In genomic region chr5:59275170-59275536, GRCh38 we compare ENCODE assay signal across 9 cellular contexts.
DNase-seq lines count a peak whose midpoint lies in the region; ATAC-seq and TF ChIP-seq lines count a peak whose summit lies in the region.
"Had no signal": no experiment of that assay in that cellular context is flagged by ENCODE, and none has a peak within 500 bp of the region (broad histone marks: within the 10 kb centered on the region; RNA-seq: fewer than 3 reads in every experiment).

No MANE protein-coding gene starts in this region.

- H3K9me3 ChIP-seq in duodenal mucosa (ENCODE audit: control insufficient read depth in 1 of 2, low read length in 2 of 2) (no peaks in the 10 kb centered on the region), mucosa of stomach (ENCODE audit: control insufficient read depth, low read length) (no peaks in the 10 kb centered on the region), thyroid gland (no peaks in the 10 kb centered on the region), OCI-LY7 (ENCODE audit: low read length) (no peaks in the 10 kb centered on the region)

- H2AFZ ChIP-seq in OCI-LY7 (ENCODE audit: low read length), result no peak overlapping the region

- H3K4me3 ChIP-seq in duodenal mucosa (ENCODE audit: low read depth in 1 of 2, low read length in 2 of 2), result peak overlapping the region; percentile 80 to 83
- peak overlapping the region; percentile 26 for H3K4me3 ChIP-seq in mucosa of stomach (ENCODE audit: low read length)
- H3K4me3 ChIP-seq in thyroid gland (replicated peaks in 1 of 3), result peak overlapping the region in 2 of 3 donors; percentile 34 to 47
- H3K4me3 ChIP-seq in OCI-LY7 (ENCODE audit: low read depth, low read length, poor library complexity, severe bottlenecking), result no peak overlapping the region

- CTCF ChIA-PET in OCI-LY7 (lab: Charles Lee; ENCODE audit: unreplicated experiment), result no interaction called here

- peak overlapping the region; percentile 78 for H3K4me3 Mint-ChIP-seq in T-helper 2 cell treated with Interferon-gamma antibody and Interleukin-4, amounts not matched to agents 5 μg/mL and 100 μg/mL, for 36 hours

- no peak overlapping the region for H3K4me2 ChIP-seq in OCI-LY7 (ENCODE audit: low read length)

- H3K27ac Mint-ChIP-seq in T-helper 2 cell treated with Interferon-gamma antibody and Interleukin-4, amounts not matched to agents 5 μg/mL and 100 μg/mL, for 36 hours, result no peak overlapping the region

- H3K9me2 ChIP-seq in OCI-LY7 (ENCODE audit: insufficient read depth, low read length), result no peaks in the 10 kb centered on the region

- ATAC-seq in GM21529 (IDR thresholded peaks at IDR 0.05; ENCODE audit: unreplicated experiment), result no peak

- POLR2A ChIA-PET in OCI-LY7 (lab: Charles Lee), result no interaction called here

- H3K27ac ChIP-seq in duodenal mucosa (ENCODE audit: low read depth, low read length), result peak overlapping the region; percentile 77
- peak overlapping the region; percentile 86 to 87 (median 87) for H3K27ac ChIP-seq in thyroid gland
- no peak overlapping the region for H3K27ac ChIP-seq in OCI-LY7 (ENCODE audit: low read depth, low read length, poor library complexity, severe bottlenecking)

- H3K36me3 ChIP-seq in duodenal mucosa (ENCODE audit: control insufficient read depth in 1 of 2, insufficient read depth in 2 of 2, low read length in 2 of 2) (no peaks in the 10 kb centered on the region), mucosa of stomach (ENCODE audit: control insufficient read depth, insufficient read depth, low read length) (no peaks in the 10 kb centered on the region), thyroid gland (no peaks in the 10 kb centered on the region), OCI-LY7 (ENCODE audit: insufficient read depth, low read length) (no peaks in the 10 kb centered on the region)

- H3K4me1 ChIP-seq in duodenal mucosa (ENCODE audit: control insufficient read depth in 1 of 2, insufficient read depth in 2 of 2, low read length in 2 of 2), result peaks cover 0 to 8% of the 10 kb centered on the region in 2 donors
- H3K4me1 ChIP-seq in mucosa of stomach (ENCODE audit: control insufficient read depth, insufficient read depth, low read length), result peaks cover 12% of the 10 kb centered on the region
- H3K4me1 ChIP-seq in thyroid gland, result peaks cover 4 to 22% of the 10 kb centered on the region in 2 donors
- H3K4me1 ChIP-seq in OCI-LY7 (ENCODE audit: insufficient read depth, low read length, poor library complexity, severe bottlenecking), result no peaks in the 10 kb centered on the region

- peaks cover 18% of the 10 kb centered on the region for H3K27me3 Mint-ChIP-seq in T-helper 2 cell treated with Interferon-gamma antibody and Interleukin-4, amounts not matched to agents 5 μg/mL and 100 μg/mL, for 36 hours (ENCODE audit: low read depth)

- BruUV-seq in OCI-LY7 (replicated peaks; lab: Mats Ljungman, UMichigan), result no TSS peak

- no peaks in the 10 kb centered on the region for H3K9me3 Mint-ChIP-seq in T-helper 2 cell treated with Interferon-gamma antibody and Interleukin-4, amounts not matched to agents 5 μg/mL and 100 μg/mL, for 36 hours

- H3K27me3 ChIP-seq in duodenal mucosa (ENCODE audit: control insufficient read depth in 1 of 2, insufficient read depth in 2 of 2, low read length in 2 of 2) (no peaks in the 10 kb centered on the region), mucosa of stomach (ENCODE audit: control insufficient read depth, insufficient read depth, low read length) (no peaks in the 10 kb centered on the region), thyroid gland (no peaks in the 10 kb centered on the region)

- H3K9ac ChIP-seq in duodenal mucosa (ENCODE audit: low read depth in 1 of 2, low read length in 2 of 2) (peak overlapping the region; percentile 71 to 81), mucosa of stomach (ENCODE audit: low read length) (peak overlapping the region; percentile 64)

- DNase-seq in T-helper 2 cell treated with Interferon-gamma antibody and Interleukin-4, amounts not matched to agents 5 μg/mL and 100 μg/mL, for 36 hours (ENCODE audit: low spot score), result no peak
- DNase-seq in T-helper 2 cell (no peak), thyroid gland (no peak), SIG-M5 treated with dmso at 0.1 percent for 504 hours (lab: John Stamatoyannopoulos, UW; ENCODE audit: unreplicated experiment) (no peak), OCI-LY7 (ENCODE audit: low spot score) (no peak)
- DNase-seq: activated effector memory CD4-positive, alpha-beta T cell treated with anti-CD3 and anti-CD28 coated beads, Interleukin-2, amount 50 U/mL, for 16 hours had no signal

- TF ChIP-seq POLR2A in thyroid gland (IDR thresholded peaks at IDR 0.05), result no peak

- no peaks in the 10 kb centered on the region for H4K20me1 ChIP-seq in OCI-LY7 (ENCODE audit: insufficient read depth, low read length)

- no peaks in the 10 kb centered on the region for H3K79me2 ChIP-seq in OCI-LY7 (ENCODE audit: insufficient read depth, low read depth, low read length)

- peaks cover 9% of the 10 kb centered on the region for H3K4me1 Mint-ChIP-seq in T-helper 2 cell treated with Interferon-gamma antibody and Interleukin-4, amounts not matched to agents 5 μg/mL and 100 μg/mL, for 36 hours (ENCODE audit: low read depth)

- intact Hi-C loops in thyroid gland (cut with DNase I), result no loop called here
- intact Hi-C loops in OCI-LY7 (cut with micrococcal nuclease; ENCODE audit: unreplicated experiment), result no loop called here

- no peaks in the 10 kb centered on the region for H3K36me3 Mint-ChIP-seq in T-helper 2 cell treated with Interferon-gamma antibody and Interleukin-4, amounts not matched to agents 5 μg/mL and 100 μg/mL, for 36 hours (ENCODE audit: low read depth)

- 15 to 19% methylated on average over 5 of the region's 5 CpGs for WGBS in thyroid gland, 2 donors

- TF ChIP-seq CTCF in thyroid gland (IDR thresholded peaks at IDR 0.05), result no peak
- no peak for TF ChIP-seq CTCF in OCI-LY7 (conservative IDR thresholded peaks at IDR 0.05; ENCODE audit: low read length)
